3 cellular contexts compared by ENCODE assay signal in the genomic region with DNA sequence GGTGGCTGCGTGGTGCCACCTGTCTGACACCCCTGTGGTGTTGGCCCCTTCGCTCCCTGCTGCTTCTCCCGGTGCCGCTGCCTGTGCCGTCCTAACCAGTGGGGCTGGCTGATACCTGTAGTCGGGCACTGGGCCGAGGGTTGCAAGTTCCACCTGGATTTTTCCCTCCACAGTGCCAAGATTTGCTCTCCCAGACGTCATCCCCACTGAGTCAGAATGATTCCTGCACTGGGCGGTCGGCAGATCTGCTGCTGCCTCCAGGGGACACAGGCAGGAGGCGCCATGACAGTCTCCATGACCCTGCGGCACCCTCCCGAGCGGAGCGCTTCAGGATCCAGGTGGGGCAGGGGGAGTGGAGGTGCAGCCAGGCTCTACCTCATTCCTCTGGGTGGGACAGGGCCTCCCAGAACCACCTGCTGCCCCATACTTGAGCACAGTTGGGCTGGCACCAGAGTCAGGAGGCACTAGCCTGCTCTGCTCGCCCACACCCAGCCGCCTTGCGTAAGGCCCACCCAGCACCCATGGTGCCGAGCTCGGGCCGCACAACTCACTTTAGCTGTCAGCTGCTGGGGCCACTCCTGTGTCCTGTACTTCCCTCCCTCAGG.
TF ChIP-seq lines count a peak whose summit lies in the region.

No MANE protein-coding gene starts in this region.

TF ChIP-seq in IMR-90, 13 proteins besides CTCF, POLR2A, EP300 and RAD21:
- TF ChIP-seq, protein P1, sequence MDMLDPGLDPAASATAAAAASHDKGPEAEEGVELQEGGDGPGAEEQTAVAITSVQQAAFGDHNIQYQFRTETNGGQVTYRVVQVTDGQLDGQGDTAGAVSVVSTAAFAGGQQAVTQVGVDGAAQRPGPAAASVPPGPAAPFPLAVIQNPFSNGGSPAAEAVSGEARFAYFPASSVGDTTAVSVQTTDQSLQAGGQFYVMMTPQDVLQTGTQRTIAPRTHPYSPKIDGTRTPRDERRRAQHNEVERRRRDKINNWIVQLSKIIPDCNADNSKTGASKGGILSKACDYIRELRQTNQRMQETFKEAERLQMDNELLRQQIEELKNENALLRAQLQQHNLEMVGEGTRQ (IDR thresholded peaks at IDR 0.05; ENCODE audit: low read depth, low read length), result no peak
- TF ChIP-seq NFE2L2 (IDR thresholded peaks at IDR 0.05; ENCODE audit: low read depth, low read length) (no peak), RFX5 (IDR thresholded peaks at IDR 0.05; ENCODE audit: low read depth, low read length) (no peak), FOS (IDR thresholded peaks at IDR 0.05; ENCODE audit: low read depth, low read length) (no peak)
- TF ChIP-seq, protein P2, sequence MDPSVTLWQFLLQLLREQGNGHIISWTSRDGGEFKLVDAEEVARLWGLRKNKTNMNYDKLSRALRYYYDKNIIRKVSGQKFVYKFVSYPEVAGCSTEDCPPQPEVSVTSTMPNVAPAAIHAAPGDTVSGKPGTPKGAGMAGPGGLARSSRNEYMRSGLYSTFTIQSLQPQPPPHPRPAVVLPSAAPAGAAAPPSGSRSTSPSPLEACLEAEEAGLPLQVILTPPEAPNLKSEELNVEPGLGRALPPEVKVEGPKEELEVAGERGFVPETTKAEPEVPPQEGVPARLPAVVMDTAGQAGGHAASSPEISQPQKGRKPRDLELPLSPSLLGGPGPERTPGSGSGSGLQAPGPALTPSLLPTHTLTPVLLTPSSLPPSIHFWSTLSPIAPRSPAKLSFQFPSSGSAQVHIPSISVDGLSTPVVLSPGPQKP (IDR thresholded peaks at IDR 0.05; ENCODE audit: borderline replicate concordance, low read depth, low read length), result no peak

TF ChIP-seq in K562, 482 proteins besides CTCF, POLR2A, EP300 and RAD21:
- TF ChIP-seq, protein P3, sequence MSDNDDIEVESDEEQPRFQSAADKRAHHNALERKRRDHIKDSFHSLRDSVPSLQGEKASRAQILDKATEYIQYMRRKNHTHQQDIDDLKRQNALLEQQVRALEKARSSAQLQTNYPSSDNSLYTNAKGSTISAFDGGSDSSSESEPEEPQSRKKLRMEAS (CRISPR knock-in tag; IDR thresholded peaks at IDR 0.05), result peak; percentile 34; the same call in 1 of the 2 replicates
- no peak for TF ChIP-seq BACH1 (tag; IDR thresholded peaks at IDR 0.05)

TF ChIP-seq in HepG2, 621 proteins besides CTCF, POLR2A, EP300 and RAD21:
- TF ChIP-seq, protein P4, sequence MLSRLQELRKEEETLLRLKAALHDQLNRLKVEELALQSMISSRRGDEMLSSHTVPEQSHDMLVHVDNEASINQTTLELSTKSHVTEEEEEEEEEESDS (CRISPR knock-in tag; IDR thresholded peaks at IDR 0.05; ENCODE audit: borderline replicate concordance), result no peak
- TF ChIP-seq AGO2 (optimal IDR thresholded peaks at IDR 0.05; ENCODE audit: low read depth, low read length), result peak; percentile 26
